In the genomic region with DNA sequence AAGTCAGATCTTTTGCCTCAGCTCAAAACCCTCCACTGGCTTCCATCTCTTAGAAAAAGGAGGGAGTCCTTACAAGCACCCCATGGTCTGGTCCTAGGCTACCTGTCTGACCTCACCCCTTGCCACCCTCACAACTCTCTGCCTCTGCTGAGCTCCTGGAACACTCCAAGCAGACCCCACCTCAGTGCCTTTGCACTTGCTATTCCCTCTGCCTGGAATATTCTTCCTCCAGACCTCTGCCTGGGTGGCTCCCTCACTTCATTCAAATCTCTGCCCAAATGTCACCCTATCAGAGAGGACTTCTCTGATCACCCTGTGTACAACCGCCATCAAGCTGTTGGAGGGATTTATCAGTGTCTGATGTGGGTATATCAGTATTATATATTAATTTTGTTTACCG, we compare ENCODE assay signal across 34 cellular contexts.
"Had no signal": no experiment of that assay in that cellular context is flagged by ENCODE, and none has a peak within 500 bp of the region (broad histone marks: within the 10 kb centered on the region; RNA-seq: fewer than 3 reads in every experiment).

No MANE protein-coding gene starts in this region.

- H3K9me3 ChIP-seq: MG63 had no signal

- H3K36me3 ChIP-seq: MG63 had no signal

- DNase-seq: Karpas-422, Kasumi-1, MG63, MM.1S, MV-4-11, NCI-H1048, NCI-H1092, NCI-H1092 treated with DMSO at 0.1 percent for 48 hours, NCI-H1105, NCI-H1105 treated with DMSO at 0.1 percent for 48 hours, NCI-H1417, NCI-H1417 treated with DMSO at 0.1 percent for 48 hours, NCI-H1436, NCI-H1436 treated with DMSO at 0.1 percent for 48 hours, NCI-H146, NCI-H1694, NCI-H1694 treated with DMSO at 0.1 percent for 48 hours, NCI-H187, NCI-H187 treated with DMSO at 0.1 percent for 48 hours, NCI-H2029, NCI-H2029 treated with DMSO at 0.1 percent for 48 hours, NCI-H2081, NCI-H2081 treated with DMSO at 0.1 percent for 48 hours, NCI-H2107, NCI-H2171, NCI-H2171 treated with DMSO at 0.1 percent for 48 hours, NCI-H2227 treated with DMSO at 0.1 percent for 48 hours, NCI-H226, NCI-H345, NCI-H446, NCI-H446 treated with DMSO at 0.1 percent for 48 hours, NCI-H510A, NCI-H510A treated with DMSO at 0.1 percent for 48 hours, NCI-H524 had no signal

- H3K4me3 ChIP-seq: MG63 had no signal

- H3K27me3 ChIP-seq: MG63 had no signal
